9 cellular contexts compared by ENCODE assay signal in the genomic region with DNA sequence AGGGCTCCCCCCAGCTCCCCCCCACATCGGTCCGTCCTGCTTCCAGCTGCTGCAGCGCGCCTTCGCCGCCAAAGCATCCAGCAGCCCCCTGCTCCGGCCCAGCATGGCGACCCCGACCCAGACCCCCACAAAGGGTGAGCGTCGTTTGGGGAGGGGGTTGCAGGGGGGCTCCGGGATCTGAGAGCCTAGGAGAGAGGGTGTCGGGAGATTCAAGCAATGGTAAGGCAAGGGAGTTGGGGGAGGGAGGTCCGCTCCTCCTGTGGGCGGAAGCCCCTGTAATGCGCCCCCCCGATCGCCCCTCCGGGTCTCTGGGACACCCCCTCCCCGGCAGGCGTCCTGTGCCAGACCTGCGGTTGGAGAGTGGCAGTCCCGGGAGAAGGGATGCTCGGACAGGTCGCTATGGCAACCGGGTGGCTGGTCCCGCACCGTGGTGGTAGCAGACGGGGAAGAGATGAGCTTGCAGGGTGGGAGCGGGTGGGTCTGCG. TPM values are rescaled to one million over a fixed set of nuclear protein-coding genes. Genes with fewer than 3 reads are reported as not detected.
DNase-seq lines count a peak whose midpoint lies in the region; ATAC-seq and TF ChIP-seq lines count a peak whose summit lies in the region.
"Had no signal": no experiment of that assay in that cellular context is flagged by ENCODE, and none has a peak within 500 bp of the region (broad histone marks: within the 10 kb centered on the region; RNA-seq: fewer than 3 reads in every experiment).

Gene FXYD7, plus strand, starts transcription at position 25 of the 485 bp plus-strand sequence. Its CDS starts 79 bp downstream, at position 104.

- peak in 1 of 2 donors; percentile 2 for ATAC-seq in activated T-cell treated with anti-CD3 and anti-CD28 coated beads, Interleukin-2, amount 50 U/mL, for 72 hours (replicated peaks in 1 of 2)
- no peak for ATAC-seq in GM21447 (IDR thresholded peaks at IDR 0.05; ENCODE audit: unreplicated experiment)

- TF ChIP-seq EP300 in stomach (IDR thresholded peaks at IDR 0.05), result no peak

- H3K4me1 Mint-ChIP-seq in activated T-cell treated with anti-CD3 and anti-CD28 coated beads, Interleukin-2, amount 50 U/mL, for 72 hours (ENCODE audit: low read depth), result peaks cover 27% of the 10 kb centered on the region

- H3K9me3 ChIP-seq in iPS DF 6.9 (ENCODE audit: control insufficient read depth, insufficient read depth, low read length) (no peaks in the 10 kb centered on the region), stomach (no peaks in the 10 kb centered on the region)

- H3K4me3 ChIP-seq in iPS DF 6.9 (ENCODE audit: low read length), result peak within 1 kb of the TSS; percentile 71; the same call in 1 of the 2 replicates
- peak within 1 kb of the TSS; percentile 16 to 35 (median 18) for H3K4me3 ChIP-seq in stomach

- H3K27me3 Mint-ChIP-seq in activated T-cell treated with anti-CD3 and anti-CD28 coated beads, Interleukin-2, amount 50 U/mL, for 72 hours (ENCODE audit: low read depth), result peaks cover 18% of the 10 kb centered on the region

- intact Hi-C loops in stomach (cut with DNase I; ENCODE audit: low total_unique reads), result loop anchor here (10.0 kb wide), 1 partner anchor 122 kb away; the partner anchor contains the start of gene USF2

- H3K4me3 Mint-ChIP-seq in activated T-cell treated with anti-CD3 and anti-CD28 coated beads, Interleukin-2, amount 50 U/mL, for 72 hours, result peak within 1 kb of the TSS; percentile 87 to 90

- no peak for TF ChIP-seq POLR2A in stomach (IDR thresholded peaks at IDR 0.05)

- no peaks in the 10 kb centered on the region for H3K36me3 Mint-ChIP-seq in activated T-cell treated with anti-CD3 and anti-CD28 coated beads, Interleukin-2, amount 50 U/mL, for 72 hours (ENCODE audit: insufficient read depth in 2 of 2)

- no peak within 1 kb of the TSS for H3K27ac Mint-ChIP-seq in activated T-cell treated with anti-CD3 and anti-CD28 coated beads, Interleukin-2, amount 50 U/mL, for 72 hours

- no peak within 1 kb of the TSS for H3K27ac ChIP-seq in iPS DF 6.9 (ENCODE audit: low read length)
- peak within 1 kb of the TSS in 2 of 5 donors; percentile 35 to 66 for H3K27ac ChIP-seq in stomach

- TF ChIP-seq CTCF in stomach (IDR thresholded peaks at IDR 0.05), result no peak

- H3K27me3 ChIP-seq in iPS DF 6.9 (ENCODE audit: control insufficient read depth, insufficient read depth, low read length) (no peaks in the 10 kb centered on the region), stomach (peaks cover 0 to 56% (median 16%) of the 10 kb centered on the region in 3 donors)

- H3K4me1 ChIP-seq in iPS DF 6.9 (ENCODE audit: control insufficient read depth, insufficient read depth, low read length), result peaks cover 12% of the 10 kb centered on the region
- H3K4me1 ChIP-seq in stomach, result peaks cover 24 to 57% (median 51%) of the 10 kb centered on the region in 4 donors

- no peaks in the 10 kb centered on the region for H3K9me3 Mint-ChIP-seq in activated T-cell treated with anti-CD3 and anti-CD28 coated beads, Interleukin-2, amount 50 U/mL, for 72 hours

- DNase-seq in activated T-cell treated with anti-CD3 and anti-CD28 coated beads, Interleukin-2, amount 50 U/mL, for 72 hours, result no peak
- DNase-seq in activated T-cell treated with anti-CD3 and anti-CD28 coated beads, Interleukin-2, amount 50 U/mL, for 1 hour, result no peak
- DNase-seq in T-helper 22 cell (ENCODE audit: low read depth) (peak; percentile 17), iPS DF 6.9 (ENCODE audit: low read depth, low spot score) (no peak), stomach (no peak), D341Med (ENCODE audit: low spot score) (no peak), NCI-H510A treated with DMSO at 0.1 percent for 48 hours (lab: John Stamatoyannopoulos, UW) (no peak)

- no peaks in the 10 kb centered on the region for H3K36me3 ChIP-seq in iPS DF 6.9 (ENCODE audit: control insufficient read depth, insufficient read depth, low read length)
- no peaks in the 10 kb centered on the region for H3K36me3 ChIP-seq in stomach

- no CpG with 5 or more reads among the region's 31 CpGs for WGBS in iPS DF 6.9 (ENCODE audit: insufficient coverage, insufficient read length)
- WGBS in stomach, 5 donors, result 6 to 27% (median 9%) methylated on average over 22 to 31 of the region's 31 CpGs

RNA-seq across cellular contexts. Expression of gene FXYD7, which starts in this region (rescaled TPM):
- 1 to 10 TPM; 1.0 to 1.2 TPM for total RNA-seq in activated T-cell treated with anti-CD3 and anti-CD28 coated beads, Interleukin-2, amount 50 U/mL, for 72 hours
- 1 to 10 TPM in 1 of 5 donors, not detected in 4; 2.6 TPM for total RNA-seq in stomach
- polyA plus RNA-seq in stomach, result under 1 TPM in 1 of 3 donors, not detected in 2; 0.55 TPM
- total RNA-seq: NCI-H460 had no signal
